In the genomic region with DNA sequence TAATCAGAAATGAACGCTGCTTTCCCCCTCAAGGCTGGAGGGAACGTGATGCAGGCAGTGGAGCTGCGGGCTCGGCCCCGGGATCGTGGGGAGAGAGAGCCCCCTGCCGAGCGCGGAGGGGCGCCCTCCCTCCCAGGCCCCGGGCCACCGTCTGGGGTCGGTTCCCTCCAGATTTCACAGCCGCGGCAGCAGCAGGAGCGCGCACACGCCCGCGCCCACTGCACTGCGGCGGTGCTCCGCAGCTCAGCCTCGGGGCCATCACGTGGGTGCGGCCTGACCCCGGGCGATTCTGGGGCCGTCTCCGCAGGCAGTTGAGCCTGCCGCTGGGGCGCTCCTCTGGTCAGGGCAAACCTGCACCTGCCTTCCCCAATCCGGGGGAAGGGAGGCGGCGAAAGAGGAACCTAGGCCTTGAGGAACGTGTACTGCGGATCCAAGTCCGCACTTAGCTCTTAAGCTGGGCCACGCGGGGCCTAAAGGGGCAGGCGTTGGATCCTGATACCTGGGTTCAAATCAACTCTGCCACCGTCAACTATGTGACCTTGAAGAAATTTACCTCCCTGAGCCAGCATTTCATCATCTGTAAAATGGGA, we compare ENCODE assay signal across 1 cellular context.
TF ChIP-seq lines count a peak whose summit lies in the region.

No MANE protein-coding gene starts in this region.

TF ChIP-seq in GM12878, 131 proteins besides CTCF, POLR2A, EP300 and RAD21:
- TF ChIP-seq TARDBP (IDR thresholded peaks at IDR 0.05; ENCODE audit: borderline replicate concordance) (no peak), GATAD2B (conservative IDR thresholded peaks at IDR 0.05; ENCODE audit: low read depth) (0 out of 2 replicates have a peak, but pooled peaks have one; percentile 29), BHLHE40 (IDR thresholded peaks at IDR 0.05; ENCODE audit: borderline replicate concordance in 1 of 2, low read depth in 2 of 2, low read length in 1 of 2) (peak in 1 of 2 experiments; percentile 43; a peak in 1 of 4 replicates), SMAD5 (IDR thresholded peaks at IDR 0.05; ENCODE audit: low read depth) (no peak)
- TF ChIP-seq, protein P1, sequence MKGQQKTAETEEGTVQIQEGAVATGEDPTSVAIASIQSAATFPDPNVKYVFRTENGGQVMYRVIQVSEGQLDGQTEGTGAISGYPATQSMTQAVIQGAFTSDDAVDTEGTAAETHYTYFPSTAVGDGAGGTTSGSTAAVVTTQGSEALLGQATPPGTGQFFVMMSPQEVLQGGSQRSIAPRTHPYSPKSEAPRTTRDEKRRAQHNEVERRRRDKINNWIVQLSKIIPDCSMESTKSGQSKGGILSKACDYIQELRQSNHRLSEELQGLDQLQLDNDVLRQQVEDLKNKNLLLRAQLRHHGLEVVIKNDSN (IDR thresholded peaks at IDR 0.05; ENCODE audit: borderline replicate concordance, extremely low read length, insufficient read depth, low read depth, low read length): peak; percentile 83
- TF ChIP-seq, protein P2, sequence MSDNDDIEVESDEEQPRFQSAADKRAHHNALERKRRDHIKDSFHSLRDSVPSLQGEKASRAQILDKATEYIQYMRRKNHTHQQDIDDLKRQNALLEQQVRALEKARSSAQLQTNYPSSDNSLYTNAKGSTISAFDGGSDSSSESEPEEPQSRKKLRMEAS (IDR thresholded peaks at IDR 0.05; ENCODE audit: low read depth, low read length): peak; percentile 23; the same call in 1 of the 2 replicates
- TF ChIP-seq, protein P3, sequence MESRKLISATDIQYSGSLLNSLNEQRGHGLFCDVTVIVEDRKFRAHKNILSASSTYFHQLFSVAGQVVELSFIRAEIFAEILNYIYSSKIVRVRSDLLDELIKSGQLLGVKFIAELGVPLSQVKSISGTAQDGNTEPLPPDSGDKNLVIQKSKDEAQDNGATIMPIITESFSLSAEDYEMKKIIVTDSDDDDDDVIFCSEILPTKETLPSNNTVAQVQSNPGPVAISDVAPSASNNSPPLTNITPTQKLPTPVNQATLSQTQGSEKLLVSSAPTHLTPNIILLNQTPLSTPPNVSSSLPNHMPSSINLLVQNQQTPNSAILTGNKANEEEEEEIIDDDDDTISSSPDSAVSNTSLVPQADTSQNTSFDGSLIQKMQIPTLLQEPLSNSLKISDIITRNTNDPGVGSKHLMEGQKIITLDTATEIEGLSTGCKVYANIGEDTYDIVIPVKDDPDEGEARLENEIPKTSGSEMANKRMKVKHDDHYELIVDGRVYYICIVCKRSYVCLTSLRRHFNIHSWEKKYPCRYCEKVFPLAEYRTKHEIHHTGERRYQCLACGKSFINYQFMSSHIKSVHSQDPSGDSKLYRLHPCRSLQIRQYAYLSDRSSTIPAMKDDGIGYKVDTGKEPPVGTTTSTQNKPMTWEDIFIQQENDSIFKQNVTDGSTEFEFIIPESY (IDR thresholded peaks at IDR 0.05): no peak
